ENCODE assay signal across 8 cellular contexts in genomic region chr6:166400649-166401250, GRCh38. TPM values are rescaled to one million over a fixed set of nuclear protein-coding genes. Genes with fewer than 3 reads are reported as not detected.
DNase-seq lines count a peak whose midpoint lies in the region; ATAC-seq and TF ChIP-seq lines count a peak whose summit lies in the region.
"Not testable (repeated sequence)": the region's sequence is repeated elsewhere in the genome, so short reads cannot be mapped to it uniquely, and the experiment has no call there.

No MANE protein-coding gene starts in this region.

- not testable (repeated sequence) for H3K36me3 ChIP-seq in osteoblast (ENCODE audit: insufficient read depth, low read length)

- TF ChIP-seq CTCF in GM13977 (IDR thresholded peaks at IDR 0.05; ENCODE audit: extremely low read depth, insufficient read depth, missing control alignments): peak; percentile 86
- TF ChIP-seq CTCF in osteoblast (IDR thresholded peaks at IDR 0.05; ENCODE audit: extremely low read depth, low read depth, low read length): peak; percentile 69

- H3K4me2 ChIP-seq in osteoblast (ENCODE audit: insufficient read depth, low read length): not testable (repeated sequence)

- not testable (repeated sequence) for H2AFZ ChIP-seq in osteoblast (ENCODE audit: low read length)

- DNase-seq in 8988T (peak; percentile 86), GM13977 (ENCODE audit: low spot score) (peak; percentile 85), NCI-H146 (lab: John Stamatoyannopoulos, UW) (peak; percentile 82), SW480 (ENCODE audit: low spot score) (peak; percentile 61), amniotic stem cell (lab: John Stamatoyannopoulos, UW) (peak; percentile 47), Right ventricle myocardium superior (peak; percentile 65), osteoblast (ENCODE audit: insufficient read length, low spot score, missing footprints) (peak; percentile 95)

- H3K9me3 ChIP-seq in osteoblast (ENCODE audit: low read depth, low read length): not testable (repeated sequence)

- H3K27me3 ChIP-seq in osteoblast (ENCODE audit: insufficient read depth, low read length): not testable (repeated sequence)

- H3K79me2 ChIP-seq in osteoblast (ENCODE audit: insufficient read depth, low read length): not testable (repeated sequence)

- ATAC-seq in HG02884 (IDR thresholded peaks at IDR 0.05; ENCODE audit: unreplicated experiment) (peak; percentile 87), Right ventricle myocardium superior (ENCODE audit: poor library complexity) (peak; percentile 85)

- in situ Hi-C loops in GM13977 (cut with MboI; ENCODE audit: low pct_unique_long_range_greater_than_20kb, low sequenced_read_pairs, unreplicated experiment): not testable (repeated sequence)

- intact Hi-C loops in Right ventricle myocardium superior (cut with DNase I): loop anchor here (2.0 to 10.0 kb wide), 3 partner anchors 88 to 236 kb away; partner anchors contain the start of gene TBXT

- not testable (repeated sequence) for H3K27ac ChIP-seq in osteoblast (ENCODE audit: low read depth, low read length)

- H4K20me1 ChIP-seq in osteoblast (ENCODE audit: insufficient read depth, low read length): not testable (repeated sequence)

- not testable (repeated sequence) for H3K4me3 ChIP-seq in osteoblast (ENCODE audit: insufficient read depth, low read length)

- not testable (repeated sequence) for H3K4me1 ChIP-seq in osteoblast (ENCODE audit: insufficient read depth, low read length)

RNA-seq across cellular contexts. Expression of gene MPC1, which starts 18.0 kb away (rescaled TPM):
- total RNA-seq in Right ventricle myocardium superior (393 TPM), osteoblast (23.5 and 29.5 TPM in 2 replicates)

RNA-seq across cellular contexts. Expression of gene SFT2D1, which starts 58.4 kb away (rescaled TPM):
- total RNA-seq in Right ventricle myocardium superior: 20.5 TPM
- total RNA-seq in osteoblast: 22.1 and 25.7 TPM in 2 replicates

Comparison
In these comparisons a context has a peak if more than half of its experiments do, and no peak if none do; other contexts are left out.
1. RNA of gene MPC1, which starts 18.0 kb away (total RNA-seq): 393 TPM in Right ventricle myocardium superior (single experiment); 23.5 to 29.5 TPM in osteoblast; every median in the first group is over 10 times any median in the second.
2. Peak in every context shown above with its lines, with median percentiles within 50 percentile points of each other: DNase-seq.